Comparison of ENCODE assay signal across 12 cellular contexts in genomic region chr2:27218614-27219013, GRCh38. TPM values are rescaled to one million over a fixed set of nuclear protein-coding genes. Genes with fewer than 3 reads are reported as not detected.
A peak's percentile ranks its signal among the peaks of the same experiment; 100 is the strongest.
DNase-seq lines count a peak whose midpoint lies in the region; ATAC-seq and TF ChIP-seq lines count a peak whose summit lies in the region.
"Had no signal": no experiment of that assay in that cellular context is flagged by ENCODE, and none has a peak within 500 bp of the region (broad histone marks: within the 10 kb centered on the region; RNA-seq: fewer than 3 reads in every experiment).

No MANE protein-coding gene starts in this region.

- H3K9me3 Mint-ChIP-seq in CD8-positive, alpha-beta T cell: no peaks in the 10 kb centered on the region
- no peaks in the 10 kb centered on the region for H3K9me3 Mint-ChIP-seq in activated naive CD8-positive, alpha-beta T cell (ENCODE audit: low read depth)
- peaks cover 0 to 1% (median 0%) of the 10 kb centered on the region in 11 donors for H3K9me3 Mint-ChIP-seq in naive thymus-derived CD4-positive, alpha-beta T cell

- H2AFZ ChIP-seq in IMR-90 (replicated peaks; ENCODE audit: low read length, poor library complexity): no peak overlapping the region

- TF ChIP-seq CTCF in CD8-positive, alpha-beta T cell (IDR thresholded peaks at IDR 0.05): no peak
- TF ChIP-seq CTCF in IMR-90 (conservative IDR thresholded peaks at IDR 0.05; ENCODE audit: low read depth, low read length): no peak

- no peaks in the 10 kb centered on the region for H3K9me3 ChIP-seq in CD8-positive, alpha-beta T cell (ENCODE audit: low read length)
- no peaks in the 10 kb centered on the region for H3K9me3 ChIP-seq in IMR-90 (ENCODE audit: control insufficient read depth, insufficient read depth, low read length)
- H3K9me3 ChIP-seq in naive thymus-derived CD4-positive, alpha-beta T cell (ENCODE audit: control insufficient read depth in 2 of 3, low read length in 3 of 3): no peaks in the 10 kb centered on the region
- H3K9me3 ChIP-seq: heart left ventricle, neutrophil had no signal

- H4K5ac ChIP-seq in IMR-90 (ENCODE audit: low read depth, low read length): no peak overlapping the region

- no peaks in the 10 kb centered on the region for H3K27me3 ChIP-seq in CD8-positive, alpha-beta T cell (ENCODE audit: insufficient read depth, low read length)
- H3K27me3 ChIP-seq in IMR-90 (ENCODE audit: control insufficient read depth, insufficient read depth, low read length): no peaks in the 10 kb centered on the region
- no peaks in the 10 kb centered on the region for H3K27me3 ChIP-seq in naive thymus-derived CD4-positive, alpha-beta T cell (ENCODE audit: control insufficient read depth in 2 of 2, insufficient read depth in 2 of 2, low read length in 2 of 2)
- H3K27me3 ChIP-seq: heart left ventricle, neutrophil had no signal

- no peaks in the 10 kb centered on the region for H4K20me1 ChIP-seq in IMR-90 (ENCODE audit: insufficient read depth, low read length)

- CTCF ChIA-PET in CD8-positive, alpha-beta T cell (lab: Charles Lee): interaction anchor here (0.8 kb wide), 1 partner anchor 46 kb away, joined by 3 read pairs; no protein-coding TSS in a partner anchor
- CTCF ChIA-PET in IMR-90 (lab: Yijun Ruan, JAX): no interaction called here
- CTCF ChIA-PET in naive thymus-derived CD4-positive, alpha-beta T cell (lab: Charles Lee): no interaction called here

- no CpG with 5 or more reads among the region's 4 CpGs for WGBS in IMR-90 (ENCODE audit: extremely low coverage in 2 of 2, insufficient read length in 1 of 2), 2 experiments

- no peak for TF ChIP-seq POLR2A in IMR-90 (IDR thresholded peaks at IDR 0.05; ENCODE audit: low read depth, low read length)

- POLR2A ChIA-PET in CD8-positive, alpha-beta T cell (lab: Charles Lee): no interaction called here
- POLR2A ChIA-PET in IMR-90 (lab: Charles Lee; ENCODE audit: unreplicated experiment): interaction anchor here (0.6 to 1.1 kb wide), 2 partner anchors 83 to 130 kb away, joined by 3 to 6 read pairs; no protein-coding TSS in a partner anchor
- POLR2A ChIA-PET in naive thymus-derived CD4-positive, alpha-beta T cell (lab: Charles Lee): interaction anchor here (0.6 to 1.2 kb wide), 2 partner anchors 95 to 105 kb away, joined by 3 read pairs; partner anchors contain the start of gene ABHD1

- H3K4me3 ChIP-seq in CD8-positive, alpha-beta T cell (ENCODE audit: low read depth, low read length): no peak overlapping the region
- H3K4me3 ChIP-seq in IMR-90 (ENCODE audit: insufficient read depth, low read depth, low read length): no peak overlapping the region
- H3K4me3 ChIP-seq in naive thymus-derived CD4-positive, alpha-beta T cell (ENCODE audit: low read length): no peak overlapping the region

- H3K23ac ChIP-seq in IMR-90 (ENCODE audit: low read depth, low read length): peak overlapping the region; percentile 61; the same call in 1 of the 2 replicates

- peaks cover 34% of the 10 kb centered on the region for H3K4me1 Mint-ChIP-seq in CD8-positive, alpha-beta T cell (ENCODE audit: low read depth)
- peaks cover 30% of the 10 kb centered on the region for H3K4me1 Mint-ChIP-seq in activated naive CD8-positive, alpha-beta T cell (ENCODE audit: low read depth)
- peaks cover 22 to 40% (median 35%) of the 10 kb centered on the region in 7 donors for H3K4me1 Mint-ChIP-seq in naive thymus-derived CD4-positive, alpha-beta T cell

- in situ Hi-C loops in IMR-90 (cut with MboI; ENCODE audit: low sequenced_read_pairs): no loop called here

- no peak overlapping the region for H3K18ac ChIP-seq in IMR-90 (ENCODE audit: low read depth, low read length)

- intact Hi-C loops in CD8-positive, alpha-beta T cell (cut with DNase I, micrococcal nuclease): loop anchor here (5.0 to 10.0 kb wide), 8 partner anchors 146 to 1234 kb away; partner anchors contain the start of genes BABAM2 (in 1 of the 2), CENPA (in 1 of the 2), HADHA (in 1 of the 2) and HADHB (in 1 of the 2)
- intact Hi-C loops in IMR-90 (cut with micrococcal nuclease): no loop called here
- intact Hi-C loops in naive thymus-derived CD4-positive, alpha-beta T cell (cut with micrococcal nuclease): loop anchor here (5.0 to 10.0 kb wide), 6 partner anchors 154 to 871 kb away; partner anchors contain the start of genes ADGRF3 (in 1 of the 2), BABAM2 (in 1 of the 2), CENPA (in 1 of the 2) and EIF2B4 (in 1 of the 2)

- H3K4me1 ChIP-seq in CD8-positive, alpha-beta T cell (ENCODE audit: insufficient read depth, low read length): peaks cover 17% of the 10 kb centered on the region
- H3K4me1 ChIP-seq in IMR-90 (ENCODE audit: control insufficient read depth, insufficient read depth, low read length): peaks cover 4% of the 10 kb centered on the region
- peaks cover 10 to 16% of the 10 kb centered on the region in 2 donors for H3K4me1 ChIP-seq in naive thymus-derived CD4-positive, alpha-beta T cell (ENCODE audit: control insufficient read depth in 2 of 2, insufficient read depth in 2 of 2, low read length in 2 of 2)

- peaks cover 8% of the 10 kb centered on the region for H3K9me1 ChIP-seq in IMR-90 (ENCODE audit: insufficient read depth, low read length)

- peaks cover 55% of the 10 kb centered on the region for H3K36me3 Mint-ChIP-seq in CD8-positive, alpha-beta T cell
- H3K36me3 Mint-ChIP-seq in activated naive CD8-positive, alpha-beta T cell: peaks cover 26% of the 10 kb centered on the region
- peaks cover 0 to 39% (median 22%) of the 10 kb centered on the region in 5 donors for H3K36me3 Mint-ChIP-seq in naive thymus-derived CD4-positive, alpha-beta T cell

- dilution Hi-C loops in IMR-90 (cut with HindIII; ENCODE audit: low sequenced_read_pairs, unreplicated experiment): no loop called here

- no peak overlapping the region; the same call in 1 of the 2 replicates for H3K4ac ChIP-seq in IMR-90 (ENCODE audit: low read depth, low read length)

- no peak overlapping the region for H2BK20ac ChIP-seq in IMR-90 (ENCODE audit: low read depth, low read length)

- no peaks in the 10 kb centered on the region for H3K27me3 Mint-ChIP-seq in CD8-positive, alpha-beta T cell (ENCODE audit: low read depth)
- no peaks in the 10 kb centered on the region for H3K27me3 Mint-ChIP-seq in activated naive CD8-positive, alpha-beta T cell
- no peaks in the 10 kb centered on the region for H3K27me3 Mint-ChIP-seq in naive thymus-derived CD4-positive, alpha-beta T cell

- H2BK5ac ChIP-seq in IMR-90 (ENCODE audit: low read depth, low read length, poor library complexity, severe bottlenecking): no peak overlapping the region

- no peak overlapping the region for H2AK5ac ChIP-seq in IMR-90 (ENCODE audit: low read depth, low read length)

- no peak overlapping the region for H3K27ac Mint-ChIP-seq in CD8-positive, alpha-beta T cell
- peak overlapping the region; percentile 98 for H3K27ac Mint-ChIP-seq in activated naive CD8-positive, alpha-beta T cell
- H3K27ac Mint-ChIP-seq in naive thymus-derived CD4-positive, alpha-beta T cell: peak overlapping the region in 6 of 9 donors; percentile 2 to 96 (median 90)

- DNase-seq in CD8-positive, alpha-beta T cell: no peak
- DNase-seq in IMR-90: no peak
- no peak for DNase-seq in naive thymus-derived CD4-positive, alpha-beta T cell
- no peak for DNase-seq in NCI-H748 treated with DMSO at 0.1 percent for 48 hours (lab: John Stamatoyannopoulos, UW)
- DNase-seq in DMS153 treated with DMSO at 0.1 percent for 48 hours (lab: John Stamatoyannopoulos, UW; ENCODE audit: unreplicated experiment): no peak
- no peak for DNase-seq in cerebellar cortex (ENCODE audit: low spot score)
- DNase-seq: heart left ventricle had no signal

- no peak for TF ChIP-seq RAD21 in IMR-90 (IDR thresholded peaks at IDR 0.05; ENCODE audit: low read length)

- no peak for ATAC-seq in CD8-positive, alpha-beta T cell
- ATAC-seq in IMR-90 (ENCODE audit: low read depth) (no peak), HG03565 (IDR thresholded peaks at IDR 0.05; ENCODE audit: unreplicated experiment) (no peak)
- ATAC-seq in naive thymus-derived CD4-positive, alpha-beta T cell: no peak

- no peak overlapping the region for H2BK120ac ChIP-seq in IMR-90 (ENCODE audit: low read depth, low read length)

- H3K79me1 ChIP-seq in IMR-90 (ENCODE audit: low read depth in 1 of 2, low read length in 2 of 2): peaks cover 22 to 49% of the 10 kb centered on the region in 2 experiments

- no peak overlapping the region for H2AK9ac ChIP-seq in IMR-90 (replicated peaks; ENCODE audit: low read depth, low read length, poor library complexity)

- H3K36me3 ChIP-seq in CD8-positive, alpha-beta T cell (ENCODE audit: insufficient read depth, low read length): peaks cover 22% of the 10 kb centered on the region
- peaks cover 25% of the 10 kb centered on the region for H3K36me3 ChIP-seq in IMR-90 (ENCODE audit: control insufficient read depth, insufficient read depth, low read length)
- peaks cover under 1 to 27% (median 8%) of the 10 kb centered on the region in 3 experiments for H3K36me3 ChIP-seq in naive thymus-derived CD4-positive, alpha-beta T cell (ENCODE audit: control insufficient read depth in 2 of 3, insufficient read depth in 3 of 3, low read length in 3 of 3)

- no peak overlapping the region for H2BK15ac ChIP-seq in IMR-90 (ENCODE audit: low read depth, low read length)

- no peak overlapping the region for H3K14ac ChIP-seq in IMR-90 (replicated peaks; ENCODE audit: low read depth, low read length)

- no peak overlapping the region for H3K4me2 ChIP-seq in IMR-90 (ENCODE audit: low read depth, low read length)

- no peak overlapping the region for H3K27ac ChIP-seq in CD8-positive, alpha-beta T cell (ENCODE audit: low read depth, low read length)
- H3K27ac ChIP-seq in IMR-90 (ENCODE audit: insufficient read depth, low read length): no peak overlapping the region
- no peak overlapping the region for H3K27ac ChIP-seq in naive thymus-derived CD4-positive, alpha-beta T cell (ENCODE audit: low read depth, low read length)
- H3K27ac ChIP-seq: neutrophil had no signal

- no peak overlapping the region for H3K56ac ChIP-seq in IMR-90 (ENCODE audit: extremely low read depth, insufficient read depth, low read length)

- H4K8ac ChIP-seq in IMR-90 (ENCODE audit: low read depth in 2 of 2, low read length in 2 of 2): 0 out of 4 replicates have a peak overlapping the region, but pooled peaks of 1 of the 2 experiments have one; percentile 19

- BruUV-seq in IMR-90 (replicated peaks; lab: Mats Ljungman, UMichigan): no TSS peak

- H3K4me3 Mint-ChIP-seq in CD8-positive, alpha-beta T cell: peak overlapping the region; percentile 96
- peak overlapping the region; percentile 99 for H3K4me3 Mint-ChIP-seq in activated naive CD8-positive, alpha-beta T cell
- peak overlapping the region; percentile 25 to 98 (median 95) for H3K4me3 Mint-ChIP-seq in naive thymus-derived CD4-positive, alpha-beta T cell

- no peak overlapping the region for H4K91ac ChIP-seq in IMR-90 (ENCODE audit: insufficient read depth, low read depth, low read length)

- H3K9ac ChIP-seq in IMR-90 (ENCODE audit: low read depth, low read length): no peak overlapping the region

RNA-seq across cellular contexts. Expression of gene CAD, which starts 1.4 kb away (rescaled TPM):
- 10 to 100 TPM; 24.7 to 31.4 TPM for total RNA-seq in CD8-positive, alpha-beta T cell
- total RNA-seq in IMR-90 (2012; rRNA removed): 12.9 and 17.8 TPM in 2 replicates
- 38.7 and 45.8 TPM in 2 replicates for polyA plus RNA-seq in IMR-90 (2012; rRNA removed)
- polyA plus RNA-seq in IMR-90 (2012; cell fraction: cytosol; rRNA removed): 25.9 and 29.2 TPM in 2 replicates
- 67.5 and 184 TPM in 2 replicates for polyA plus RNA-seq in IMR-90 (2012; cell fraction: nucleus; rRNA removed; ENCODE audit: low replicate concordance)
- 10 to 100 TPM; 34.4 to 65.7 (median 45.4) TPM for total RNA-seq in naive thymus-derived CD4-positive, alpha-beta T cell
- 10 to 100 TPM; 19.6 to 28.1 TPM for polyA plus RNA-seq in naive thymus-derived CD4-positive, alpha-beta T cell

RNA-seq across cellular contexts. Expression of gene SLC5A6, which starts 6.5 kb away (rescaled TPM):
- 100 to 1,000 TPM; 410 to 431 TPM for total RNA-seq in CD8-positive, alpha-beta T cell
- 34.2 and 38.6 TPM in 2 replicates for total RNA-seq in IMR-90 (2012; rRNA removed)
- 28.8 and 30.6 TPM in 2 replicates for polyA plus RNA-seq in IMR-90 (2012; rRNA removed)
- 17.7 and 19.8 TPM in 2 replicates for polyA plus RNA-seq in IMR-90 (2012; cell fraction: cytosol; rRNA removed)
- 93.0 and 136 TPM in 2 replicates for polyA plus RNA-seq in IMR-90 (2012; cell fraction: nucleus; rRNA removed; ENCODE audit: low replicate concordance)
- 100 to 1,000 TPM in 1 of 5 experiments, 10 to 100 TPM in 4; 25.6 to 203 (median 44.3) TPM for total RNA-seq in naive thymus-derived CD4-positive, alpha-beta T cell
- polyA plus RNA-seq in naive thymus-derived CD4-positive, alpha-beta T cell: 10 to 100 TPM; 13.2 to 21.7 TPM

RNA-seq across cellular contexts. Expression of gene ATRAID, which starts 6.8 kb away (rescaled TPM):
- 10 to 100 TPM; 70.0 to 71.7 TPM for total RNA-seq in CD8-positive, alpha-beta T cell
- total RNA-seq in IMR-90 (2012; rRNA removed): 138 and 144 TPM in 2 replicates
- 165 and 173 TPM in 2 replicates for polyA plus RNA-seq in IMR-90 (2012; rRNA removed)
- polyA plus RNA-seq in IMR-90 (2012; cell fraction: cytosol; rRNA removed): 185 and 186 TPM in 2 replicates
- polyA plus RNA-seq in IMR-90 (2012; cell fraction: nucleus; rRNA removed; ENCODE audit: low replicate concordance): 48.3 and 110 TPM in 2 replicates
- total RNA-seq in naive thymus-derived CD4-positive, alpha-beta T cell: 100 to 1,000 TPM in 2 of 5 experiments, 10 to 100 TPM in 3; 71.0 to 113 (median 90.7) TPM
- polyA plus RNA-seq in naive thymus-derived CD4-positive, alpha-beta T cell: 100 to 1,000 TPM; 320 to 391 TPM

RNA-seq across cellular contexts. Expression of gene SLC30A3, which starts 44.2 kb away (rescaled TPM):
- total RNA-seq in CD8-positive, alpha-beta T cell: not detected
- under 0.01 TPM in 1 of 2 replicates, not detected in the other for total RNA-seq in IMR-90 (2012; rRNA removed)
- 0.15 and 0.17 TPM in 2 replicates for polyA plus RNA-seq in IMR-90 (2012; rRNA removed)
- polyA plus RNA-seq in IMR-90 (2012; cell fraction: cytosol; rRNA removed): 0.14 TPM in 1 of 2 replicates, not detected in the other
- 0.34 and 0.49 TPM in 2 replicates for polyA plus RNA-seq in IMR-90 (2012; cell fraction: nucleus; rRNA removed; ENCODE audit: low replicate concordance)
- under 1 TPM in 1 of 5 experiments, not detected in 4; 0.29 TPM for total RNA-seq in naive thymus-derived CD4-positive, alpha-beta T cell
- polyA plus RNA-seq in naive thymus-derived CD4-positive, alpha-beta T cell: under 1 TPM in 1 of 2 donors, not detected in 1; 0.56 TPM
- total RNA-seq: RPMI7951 had no signal

RNA-seq across cellular contexts. Expression of gene DNAJC5G, which starts 56.6 kb away (rescaled TPM):
- total RNA-seq in CD8-positive, alpha-beta T cell: not detected
- total RNA-seq in IMR-90 (2012; rRNA removed): not detected in 2 replicates
- polyA plus RNA-seq in IMR-90 (2012; rRNA removed): not detected in 2 replicates
- not detected in 2 replicates for polyA plus RNA-seq in IMR-90 (2012; cell fraction: cytosol; rRNA removed)
- polyA plus RNA-seq in IMR-90 (2012; cell fraction: nucleus; rRNA removed; ENCODE audit: low replicate concordance): not detected in 2 replicates
- total RNA-seq in naive thymus-derived CD4-positive, alpha-beta T cell: not detected
- not detected for polyA plus RNA-seq in naive thymus-derived CD4-positive, alpha-beta T cell
- total RNA-seq: activated CD8-positive, alpha-beta memory T cell treated with anti-CD3 and anti-CD28 coated beads for 36 hours; RPMI7951 had no signal
